ENCODE assay signal across 1 cellular context in the genomic region with DNA sequence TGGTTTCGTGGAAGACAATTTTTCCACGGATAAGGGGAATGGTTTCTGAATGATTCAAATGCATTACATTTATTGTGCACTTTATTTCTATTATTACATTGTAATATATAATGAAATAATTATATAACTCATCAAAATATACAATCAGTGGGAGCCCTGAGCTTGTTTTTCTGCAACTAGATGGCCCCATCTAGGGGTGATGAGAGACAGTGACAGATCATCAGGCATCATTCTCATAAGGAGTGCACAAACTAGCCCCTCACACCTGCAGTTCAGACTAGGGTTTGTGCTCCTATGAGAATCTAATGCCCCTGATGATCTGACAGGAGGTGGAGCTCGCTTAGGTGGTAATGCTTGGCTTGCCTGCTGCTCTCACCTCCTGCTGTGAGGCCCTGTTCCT.
TF ChIP-seq lines count a peak whose summit lies in the region.

No MANE protein-coding gene starts in this region.

TF ChIP-seq in GM23338, 12 proteins besides CTCF, POLR2A, EP300 and RAD21 (continued from another document):
- TF ChIP-seq REST (IDR thresholded peaks at IDR 0.05; ENCODE audit: unreplicated experiment) (no peak), JUNB (IDR thresholded peaks at IDR 0.05; ENCODE audit: unreplicated experiment) (no peak)
